ENCODE assay signal across 18 cellular contexts in genomic region chr9:77161191-77161590, GRCh38. TPM values are rescaled to one million over a fixed set of nuclear protein-coding genes. Genes with fewer than 3 reads are reported as not detected.
DNase-seq lines count a peak whose midpoint lies in the region; ATAC-seq and TF ChIP-seq lines count a peak whose summit lies in the region.
"Had no signal": no experiment of that assay in that cellular context is flagged by ENCODE, and none has a peak within 500 bp of the region (broad histone marks: within the 10 kb centered on the region; RNA-seq: fewer than 3 reads in every experiment).

No MANE protein-coding gene starts in this region.

- H3K4me2 ChIP-seq in mammary epithelial cell (ENCODE audit: insufficient read depth, low read depth, low read length), result no peak overlapping the region
- H3K4me2 ChIP-seq in H9 (ENCODE audit: insufficient read depth, insufficient read length, low read length), result no peak overlapping the region
- no peak overlapping the region for H3K4me2 ChIP-seq in neural cell (ENCODE audit: low read length)
- no peak overlapping the region for H3K4me2 ChIP-seq in neural progenitor cell
- H3K4me2 ChIP-seq: A549 had no signal

- CTCF ChIA-PET in MCF 10A (lab: Yijun Ruan, JAX), result interaction anchor here (0.6 to 8.2 kb wide), 9 partner anchors 11 to 458 kb away, joined by 3 to 100 read pairs (median 3); no protein-coding TSS in a partner anchor
- CTCF ChIA-PET in mammary epithelial cell (lab: Charles Lee; ENCODE audit: low non-redundant PET), result no interaction called here
- CTCF ChIA-PET in activated CD4-positive, alpha-beta memory T cell treated with anti-CD3 and anti-CD28 coated beads, Interleukin-2, amount 10 ng/mL, durations not matched to agents 7 days and 5 days (lab: Charles Lee), result no interaction called here

- H3K36me3 ChIP-seq in mammary epithelial cell (ENCODE audit: insufficient read depth, low read length) (no peaks in the 10 kb centered on the region), neural cell (ENCODE audit: insufficient read depth, low read length) (no peaks in the 10 kb centered on the region), neural progenitor cell (no peaks in the 10 kb centered on the region)
- H3K36me3 ChIP-seq: HAP-1 had no signal

- H3K9me3 Mint-ChIP-seq in MCF 10A (ENCODE audit: unreplicated experiment) (no peaks in the 10 kb centered on the region), H9 (peaks cover 5 to 11% of the 10 kb centered on the region in 2 experiments; a peak in 4 of 5 replicates), neural progenitor cell (no peaks in the 10 kb centered on the region)
- H3K9me3 Mint-ChIP-seq in activated CD4-positive, alpha-beta memory T cell treated with anti-CD3 and anti-CD28 coated beads, Interleukin-2, amount 10 ng/mL, durations not matched to agents 7 days and 5 days, result no peaks in the 10 kb centered on the region
- H3K9me3 Mint-ChIP-seq: CD4-positive, alpha-beta memory T cell had no signal

- no peak overlapping the region for H3K23ac ChIP-seq in H9 (ENCODE audit: insufficient read length, low read depth, low read length)

- H3K9ac ChIP-seq in mammary epithelial cell (ENCODE audit: insufficient read depth, low read length), result no peak overlapping the region
- peak overlapping the region; percentile 44 for H3K9ac ChIP-seq in H9 (ENCODE audit: extremely low read depth, insufficient read length, low read length)
- no peak overlapping the region for H3K9ac ChIP-seq in neural cell (ENCODE audit: low read length)
- H3K9ac ChIP-seq in neural progenitor cell, result no peak overlapping the region

- H2AFZ ChIP-seq in mammary epithelial cell (ENCODE audit: low read depth, low read length), result no peak overlapping the region
- no peak overlapping the region for H2AFZ ChIP-seq in H9 (ENCODE audit: low read length)
- no peak overlapping the region for H2AFZ ChIP-seq in neural cell (ENCODE audit: low read depth, low read length)
- no peak overlapping the region for H2AFZ ChIP-seq in neural progenitor cell (replicated peaks)

- H3K4ac ChIP-seq in H9 (ENCODE audit: low read depth, low read length), result no peak overlapping the region

- BruUV-seq in MCF 10A (replicated peaks; lab: Mats Ljungman, UMichigan), result no TSS peak
- BruUV-seq in mammary epithelial cell (replicated peaks; lab: Mats Ljungman, UMichigan), result no TSS peak

- TF ChIP-seq POLR2A in erythroblast (IDR thresholded peaks at IDR 0.05; ENCODE audit: low read length), result no peak

- no peak overlapping the region for H2BK20ac ChIP-seq in H9 (ENCODE audit: low read depth, low read length, poor library complexity, severe bottlenecking)

- no peak overlapping the region for H2BK15ac ChIP-seq in H9 (ENCODE audit: low read depth, low read length)

- no peak for TF ChIP-seq EP300 in neural cell (conservative IDR thresholded peaks at IDR 0.05; ENCODE audit: poor library complexity, severe bottlenecking)

- no peak overlapping the region for H3K56ac ChIP-seq in H9 (ENCODE audit: insufficient read length, low read depth, low read length)

- dilution Hi-C loops in mammary epithelial cell (cut with HindIII; ENCODE audit: low sequenced_read_pairs), result no loop called here

- H3K27ac Mint-ChIP-seq in MCF 10A (ENCODE audit: low read depth, unreplicated experiment) (peak overlapping the region; percentile 3), H9 (no peak overlapping the region), neural progenitor cell (no peak overlapping the region)
- H3K27ac Mint-ChIP-seq in activated CD4-positive, alpha-beta memory T cell treated with anti-CD3 and anti-CD28 coated beads, Interleukin-2, amount 10 ng/mL, durations not matched to agents 7 days and 5 days, result no peak overlapping the region
- H3K27ac Mint-ChIP-seq: CD14-positive monocyte; CD4-positive, alpha-beta memory T cell had no signal

- no peaks in the 10 kb centered on the region for H3K9me3 ChIP-seq in mammary epithelial cell (replicated peaks; ENCODE audit: insufficient read depth, low read length)
- H3K9me3 ChIP-seq in H9 (ENCODE audit: control insufficient read depth, low read depth, low read length), result no peaks in the 10 kb centered on the region
- no peaks in the 10 kb centered on the region for H3K9me3 ChIP-seq in neural cell (ENCODE audit: low read length)
- H3K9me3 ChIP-seq in neural progenitor cell (ENCODE audit: low read depth), result no peaks in the 10 kb centered on the region
- H3K9me3 ChIP-seq: A549, HAP-1 had no signal

- H2BK120ac ChIP-seq in H9 (ENCODE audit: low read depth, low read length, poor library complexity, severe bottlenecking), result no peak overlapping the region

- no peak overlapping the region for H3K4me3 Mint-ChIP-seq in MCF 10A (ENCODE audit: unreplicated experiment)
- no peak overlapping the region for H3K4me3 Mint-ChIP-seq in H9
- H3K4me3 Mint-ChIP-seq in neural progenitor cell, result no peak overlapping the region
- no peak overlapping the region for H3K4me3 Mint-ChIP-seq in activated CD4-positive, alpha-beta memory T cell treated with anti-CD3 and anti-CD28 coated beads, Interleukin-2, amount 10 ng/mL, durations not matched to agents 7 days and 5 days
- H3K4me3 Mint-ChIP-seq: CD14-positive monocyte; CD4-positive, alpha-beta memory T cell had no signal

- H2BK12ac ChIP-seq in H9 (ENCODE audit: insufficient read length, low read depth, low read length), result no peak overlapping the region

- no peak for ATAC-seq in foreskin keratinocyte
- ATAC-seq: A549 had no signal

- H3F3A ChIP-seq in neural cell (ENCODE audit: insufficient read depth, low read length, poor library complexity, severe bottlenecking), result no peaks in the 10 kb centered on the region
- no peaks in the 10 kb centered on the region for H3F3A ChIP-seq in neural progenitor cell (ENCODE audit: low read depth)

- TF ChIP-seq CTCF in MCF 10A (IDR thresholded peaks at IDR 0.05; ENCODE audit: unreplicated experiment) (no peak), mammary epithelial cell (conservative IDR thresholded peaks at IDR 0.05 in 1 of 2, IDR thresholded peaks at IDR 0.05 in 1 of 2; ENCODE audit: extremely low read depth in 1 of 2, insufficient read depth in 1 of 2, low read depth in 1 of 2, low read length in 2 of 2) (no peak), H9 (conservative IDR thresholded peaks at IDR 0.05) (no peak), neural cell (IDR thresholded peaks at IDR 0.05; ENCODE audit: poor library complexity, severe bottlenecking) (no peak), foreskin keratinocyte (conservative IDR thresholded peaks at IDR 0.05) (no peak), neural progenitor cell (IDR thresholded peaks at IDR 0.05) (no peak)

- no peaks in the 10 kb centered on the region for H3K23me2 ChIP-seq in H9 (ENCODE audit: insufficient read length, low read depth, low read length, poor library complexity, severe bottlenecking)

- H4K5ac ChIP-seq in H9 (ENCODE audit: insufficient read length, low read depth, low read length), result no peak overlapping the region

- H3K27ac ChIP-seq in mammary epithelial cell (ENCODE audit: insufficient read depth, low read depth, low read length) (no peak overlapping the region), H9 (ENCODE audit: insufficient read length, low read depth, low read length) (no peak overlapping the region), neural cell (ENCODE audit: low read length) (peak overlapping the region; percentile 40), foreskin keratinocyte (no peak overlapping the region), neural progenitor cell (no peak overlapping the region)
- H3K27ac ChIP-seq: 22Rv1, A549, HL-60 had no signal

- no peaks in the 10 kb centered on the region for H4K20me1 ChIP-seq in mammary epithelial cell (ENCODE audit: insufficient read depth, low read length)
- no peaks in the 10 kb centered on the region for H4K20me1 ChIP-seq in H9 (ENCODE audit: control insufficient read depth, insufficient read depth, insufficient read length)
- no peaks in the 10 kb centered on the region for H4K20me1 ChIP-seq in neural cell (ENCODE audit: insufficient read depth)
- no peaks in the 10 kb centered on the region for H4K20me1 ChIP-seq in neural progenitor cell (ENCODE audit: low read depth)

- no peak overlapping the region for H2AK5ac ChIP-seq in H9 (ENCODE audit: insufficient read length, low read length)

- no peak overlapping the region for H2BK5ac ChIP-seq in H9 (ENCODE audit: insufficient read length, low read length)

- H3T11ph ChIP-seq in H9 (ENCODE audit: low read length), result no peak overlapping the region

- POLR2A ChIA-PET in MCF 10A (lab: Yijun Ruan, JAX), result no interaction called here
- POLR2A ChIA-PET in activated CD4-positive, alpha-beta memory T cell treated with anti-CD3 and anti-CD28 coated beads, Interleukin-2, amount 10 ng/mL, durations not matched to agents 7 days and 5 days (lab: Charles Lee), result no interaction called here

- H3K18ac ChIP-seq in H9 (ENCODE audit: insufficient read length, low read depth, low read length), result no peak overlapping the region

- intact Hi-C loops in MCF 10A (cut with micrococcal nuclease), result loop anchor here (10.0 kb wide), 2 partner anchors 294 to 496 kb away; no protein-coding TSS in a partner anchor
- intact Hi-C loops in mammary epithelial cell (cut with micrococcal nuclease), result loop anchor here (5.0 kb wide), 2 partner anchors 399 to 709 kb away; partner anchors contain the start of gene PCA3

- H3K9me2 ChIP-seq in neural cell (ENCODE audit: insufficient read depth, low read length), result no peaks in the 10 kb centered on the region

- no peak for TF ChIP-seq RAD21 in neural cell (conservative IDR thresholded peaks at IDR 0.05)

- H3K79me2 ChIP-seq in mammary epithelial cell (ENCODE audit: insufficient read depth, low read length), result no peaks in the 10 kb centered on the region
- H3K79me2 ChIP-seq in H9 (ENCODE audit: insufficient read depth, low read length), result no peaks in the 10 kb centered on the region
- H3K79me2 ChIP-seq in neural cell (replicated peaks; ENCODE audit: insufficient read depth, low read length), result no peaks in the 10 kb centered on the region
- no peaks in the 10 kb centered on the region for H3K79me2 ChIP-seq in neural progenitor cell (ENCODE audit: low read depth)

- in situ Hi-C loops in mammary epithelial cell (cut with MboI; ENCODE audit: low sequenced_read_pairs in 2 of 2), result loop anchor here (25.0 kb wide), 2 partner anchors 349 to 724 kb away; no protein-coding TSS in a partner anchor

- no peak overlapping the region for H3K14ac ChIP-seq in H9 (ENCODE audit: insufficient read depth, low read length)

- 95% methylated on average over 3 of the region's 3 CpGs for WGBS in mammary epithelial cell (ENCODE audit: low coverage, missing lambda C conversion rate)
- no CpG with 5 or more reads among the region's 3 CpGs for whole genome bisulfite sequencing in H9 (ENCODE audit: extremely low coverage, insufficient read length, low lambda C conversion rate)

- H3K27me3 Mint-ChIP-seq in MCF 10A (ENCODE audit: insufficient read depth, unreplicated experiment), result no peaks in the 10 kb centered on the region
- no peaks in the 10 kb centered on the region; the same call in none of the 2 replicates for H3K27me3 Mint-ChIP-seq in H9 (ENCODE audit: low read depth)
- H3K27me3 Mint-ChIP-seq in neural progenitor cell (ENCODE audit: insufficient read depth, low read depth), result peaks cover 6% of the 10 kb centered on the region
- H3K27me3 Mint-ChIP-seq in activated CD4-positive, alpha-beta memory T cell treated with anti-CD3 and anti-CD28 coated beads, Interleukin-2, amount 10 ng/mL, durations not matched to agents 7 days and 5 days, result peaks cover 15% of the 10 kb centered on the region

- H3K4me1 Mint-ChIP-seq in MCF 10A (ENCODE audit: insufficient read depth, unreplicated experiment) (peaks cover 53% of the 10 kb centered on the region), H9 (peaks cover 2 to 17% of the 10 kb centered on the region in 2 experiments), neural progenitor cell (no peaks in the 10 kb centered on the region)
- no peaks in the 10 kb centered on the region for H3K4me1 Mint-ChIP-seq in activated CD4-positive, alpha-beta memory T cell treated with anti-CD3 and anti-CD28 coated beads, Interleukin-2, amount 10 ng/mL, durations not matched to agents 7 days and 5 days
- H3K4me1 Mint-ChIP-seq: CD4-positive, alpha-beta memory T cell had no signal

- no peaks in the 10 kb centered on the region for H3K27me3 ChIP-seq in mammary epithelial cell (ENCODE audit: insufficient read depth, low read length)
- no peaks in the 10 kb centered on the region for H3K27me3 ChIP-seq in H9 (ENCODE audit: insufficient read depth, low read length)
- H3K27me3 ChIP-seq in neural cell (ENCODE audit: insufficient read depth, low read depth, low read length), result no peaks in the 10 kb centered on the region
- no peaks in the 10 kb centered on the region for H3K27me3 ChIP-seq in foreskin keratinocyte
- H3K27me3 ChIP-seq in neural progenitor cell, result no peaks in the 10 kb centered on the region

- H3K4me3 ChIP-seq in mammary epithelial cell (replicated peaks in 1 of 3; ENCODE audit: insufficient read depth in 1 of 3, low read depth in 2 of 3, low read length in 3 of 3) (no peak overlapping the region), neural cell (ENCODE audit: low read length) (no peak overlapping the region), neural progenitor cell (no peak overlapping the region)
- H3K4me3 ChIP-seq: A549, HAP-1 had no signal

- no peak for DNase-seq in MCF 10A (ENCODE audit: unreplicated experiment)
- no peak for DNase-seq in mammary epithelial cell
- no peak for DNase-seq in H9
- peak; percentile 4 to 50 for DNase-seq in erythroblast (lab: John Stamatoyannopoulos, UW)
- no peak for DNase-seq in foreskin keratinocyte
- no peak for DNase-seq in neural progenitor cell (ENCODE audit: low spot score)
- no peak for DNase-seq in activated CD4-positive, alpha-beta memory T cell treated with anti-CD3 and anti-CD28 coated beads, Interleukin-2, amount 10 ng/mL, durations not matched to agents 7 days and 5 days
- DNase-seq: AML-193; CD4-positive, alpha-beta memory T cell; DMS153; DMS79; GDM1 had no signal

- H3K79me1 ChIP-seq in H9 (ENCODE audit: insufficient read depth, low read depth, low read length, poor library complexity, severe bottlenecking), result no peaks in the 10 kb centered on the region

- H3K36me3 Mint-ChIP-seq in MCF 10A (ENCODE audit: insufficient read depth, unreplicated experiment) (no peaks in the 10 kb centered on the region), H9 (ENCODE audit: insufficient read depth in 1 of 3, low read depth in 3 of 3) (peaks cover 0 to 9% (median 0%) of the 10 kb centered on the region in 3 experiments; a peak in 4 of 7 replicates), neural progenitor cell (no peaks in the 10 kb centered on the region)
- H3K36me3 Mint-ChIP-seq in activated CD4-positive, alpha-beta memory T cell treated with anti-CD3 and anti-CD28 coated beads, Interleukin-2, amount 10 ng/mL, durations not matched to agents 7 days and 5 days (ENCODE audit: low read depth), result no peaks in the 10 kb centered on the region
- H3K36me3 Mint-ChIP-seq: CD14-positive monocyte; CD4-positive, alpha-beta memory T cell had no signal

- H4K8ac ChIP-seq in H9 (replicated peaks; ENCODE audit: insufficient read length, low read depth, low read length), result no peak overlapping the region

- no peak overlapping the region for H4K91ac ChIP-seq in H9 (ENCODE audit: insufficient read length, low read depth, low read length)

- peaks cover 44% of the 10 kb centered on the region for H3K4me1 ChIP-seq in mammary epithelial cell (ENCODE audit: insufficient read depth, low read length)
- no peaks in the 10 kb centered on the region; the same call in 1 of the 2 replicates for H3K4me1 ChIP-seq in H9 (ENCODE audit: insufficient read depth, low read length)
- H3K4me1 ChIP-seq in foreskin keratinocyte, result peaks cover 28% of the 10 kb centered on the region
- no peaks in the 10 kb centered on the region for H3K4me1 ChIP-seq in neural progenitor cell
- H3K4me1 ChIP-seq: HAP-1 had no signal

RNA-seq across cellular contexts. Expression of gene VPS13A, which starts 16.1 kb away (rescaled TPM):
- total RNA-seq in MCF 10A (2022), result 23.5 and 29.6 TPM in 2 replicates
- total RNA-seq in mammary epithelial cell, result 10 to 100 TPM; 37.0 to 70.0 TPM
- 9.5 TPM for polyA plus RNA-seq in mammary epithelial cell
- polyA minus RNA-seq in mammary epithelial cell, result 15.4 TPM
- total RNA-seq in H9 (2021), result 34.0 and 35.2 TPM in 2 replicates
- polyA plus RNA-seq in neural cell, result 20.6 and 21.1 TPM in 2 replicates
- 64.5 and 66.6 TPM in 2 replicates for polyA minus RNA-seq in neural cell
- total RNA-seq in foreskin keratinocyte, result 25.3 and 31.6 TPM in 2 replicates
- 6.3 and 6.5 TPM in 2 replicates for polyA plus RNA-seq in foreskin keratinocyte
- 39.9 and 66.8 TPM in 2 replicates for total RNA-seq in neural progenitor cell (ENCODE audit: low replicate concordance)
- 10 to 100 TPM; 40.9 to 42.3 TPM for total RNA-seq in activated CD4-positive, alpha-beta memory T cell treated with anti-CD3 and anti-CD28 coated beads, Interleukin-2, amount 10 ng/mL, durations not matched to agents 7 days and 5 days

Comparison
In these comparisons a context has a peak if more than half of its experiments do, and no peak if none do; other contexts are left out.
1. DNase-seq: peak in erythroblast (2 of 2); none in MCF 10A (single experiment), mammary epithelial cell (single experiment), H9 (single experiment), foreskin keratinocyte (0 of 2), neural progenitor cell (single experiment) and activated CD4-positive, alpha-beta memory T cell treated with anti-CD3 and anti-CD28 coated beads, Interleukin-2, amount 10 ng/mL, durations not matched to agents 7 days and 5 days (single experiment).